ENCODE assay signal across 10 cellular contexts in the genomic region with DNA sequence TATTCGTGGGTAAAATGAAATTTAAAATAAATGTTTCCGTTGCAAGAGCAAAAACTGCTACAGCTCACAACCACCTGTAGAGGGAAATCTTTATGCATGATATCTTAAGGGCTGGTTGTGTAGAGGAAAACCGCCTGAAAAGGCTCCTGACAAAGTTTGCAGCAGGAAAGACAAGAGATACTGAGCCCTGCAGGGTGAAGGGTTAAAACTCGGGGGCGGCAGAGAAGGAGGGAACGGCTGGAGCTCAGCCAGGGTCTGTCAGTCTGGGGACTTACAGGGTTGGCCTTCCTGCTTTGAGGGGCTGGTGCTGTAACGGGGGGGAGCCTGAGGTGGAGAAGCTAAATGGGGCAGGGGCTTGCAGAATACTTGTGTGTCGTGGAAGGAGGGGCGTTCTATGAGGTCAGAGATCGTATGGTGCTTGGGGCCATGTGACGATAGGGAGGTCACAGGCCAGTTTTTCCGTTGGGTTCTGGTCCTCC.
DNase-seq lines count a peak whose midpoint lies in the region; ATAC-seq and TF ChIP-seq lines count a peak whose summit lies in the region.
"Had no signal": no experiment of that assay in that cellular context is flagged by ENCODE, and none has a peak within 500 bp of the region (broad histone marks: within the 10 kb centered on the region; RNA-seq: fewer than 3 reads in every experiment).

No MANE protein-coding gene starts in this region.

- no peaks in the 10 kb centered on the region for H4K20me1 ChIP-seq in BLaER1

- peaks cover 83% of the 10 kb centered on the region for H3K27me3 Mint-ChIP-seq in activated T-cell treated with anti-CD3 and anti-CD28 coated beads, Interleukin-2, amount 50 U/mL, for 24 hours

- no peak overlapping the region for H3K9ac ChIP-seq in BLaER1

- H3K4me3 Mint-ChIP-seq in activated T-cell treated with anti-CD3 and anti-CD28 coated beads, Interleukin-2, amount 50 U/mL, for 24 hours = no peak overlapping the region

- H3K4me1 Mint-ChIP-seq in activated T-cell treated with anti-CD3 and anti-CD28 coated beads, Interleukin-2, amount 50 U/mL, for 24 hours (ENCODE audit: low read depth) = peaks cover 19% of the 10 kb centered on the region

- H3K4me3 ChIP-seq in BLaER1 (no peak overlapping the region), LNCaP clone FGC (ENCODE audit: low read depth, low read length) (no peak overlapping the region), left lung (no peak overlapping the region)
- H3K4me3 ChIP-seq: skin epidermis had no signal

- H3K27me3 ChIP-seq in BLaER1 (peaks cover 35% of the 10 kb centered on the region), left lung (peaks cover 30 to 82% of the 10 kb centered on the region in 2 donors)

- intact Hi-C loops in left lung (cut with DNase I) = no loop called here

- TF ChIP-seq CTCF in LNCaP clone FGC (IDR thresholded peaks at IDR 0.05; ENCODE audit: control insufficient read depth, extremely low read depth, insufficient read depth) = peak; percentile 48
- peak in 1 of 2 donors; percentile 7 for TF ChIP-seq CTCF in left lung (IDR thresholded peaks at IDR 0.05)

- H3K27ac Mint-ChIP-seq in activated T-cell treated with anti-CD3 and anti-CD28 coated beads, Interleukin-2, amount 50 U/mL, for 24 hours = no peak overlapping the region

- DNase-seq in LNCaP clone FGC (ENCODE audit: low read depth) (no peak), caudate nucleus (lab: John Stamatoyannopoulos, UW) (peak in 4 of 61 donors; percentile 7 to 42 (median 19)), left lung (no peak), activated T-cell treated with anti-CD3 and anti-CD28 coated beads for 4 hours (no peak)
- DNase-seq in activated T-cell treated with anti-CD3 and anti-CD28 coated beads, Interleukin-2, amount 50 U/mL, for 24 hours = no peak
- DNase-seq: activated T-cell treated with anti-CD3 and anti-CD28 coated beads, Interleukin-2, amount 50 U/mL, for 1 hour had no signal

- H3K36me3 ChIP-seq in BLaER1 (no peaks in the 10 kb centered on the region), left lung (no peaks in the 10 kb centered on the region)

- H3K36me3 Mint-ChIP-seq in activated T-cell treated with anti-CD3 and anti-CD28 coated beads, Interleukin-2, amount 50 U/mL, for 24 hours (ENCODE audit: low read depth) = no peaks in the 10 kb centered on the region

- H3K9me3 Mint-ChIP-seq in activated T-cell treated with anti-CD3 and anti-CD28 coated beads, Interleukin-2, amount 50 U/mL, for 24 hours = no peaks in the 10 kb centered on the region

- H3K9me3 ChIP-seq in BLaER1 (no peaks in the 10 kb centered on the region), left lung (no peaks in the 10 kb centered on the region)

- H3K4me1 ChIP-seq in BLaER1 = peaks cover 26% of the 10 kb centered on the region
- no peaks in the 10 kb centered on the region for H3K4me1 ChIP-seq in left lung

- H3K27ac ChIP-seq in BLaER1 (no peak overlapping the region), caudate nucleus (ENCODE audit: low read depth, low read length) (peak overlapping the region; percentile 93), left lung (no peak overlapping the region)
- H3K27ac ChIP-seq: skin epidermis had no signal

- ATAC-seq in left lung (peak; percentile 17), GM21619 (IDR thresholded peaks at IDR 0.05; ENCODE audit: unreplicated experiment) (no peak), GM21367 (IDR thresholded peaks at IDR 0.05; ENCODE audit: unreplicated experiment) (no peak)

- peak overlapping the region; percentile 17 for H3K4me2 ChIP-seq in BLaER1
